Comparison of ENCODE assay signal across 37 cellular contexts in genomic region chrX:11321986-11322385, GRCh38. TPM values are rescaled to one million over a fixed set of nuclear protein-coding genes. Genes with fewer than 3 reads are reported as not detected.
"Had no signal": no experiment of that assay in that cellular context is flagged by ENCODE, and none has a peak within 500 bp of the region (broad histone marks: within the 10 kb centered on the region; RNA-seq: fewer than 3 reads in every experiment).

No MANE protein-coding gene starts in this region.

- ATAC-seq: activated CD8-positive, alpha-beta T cell treated with anti-CD3 and anti-CD28 coated beads for 36 hours; activated T-cell treated with anti-CD3 and anti-CD28 coated beads, Interleukin-2, amount 50 U/mL, for 4 hours; lower lobe of right lung; natural killer cell; right lobe of liver; stimulated activated memory B cell treated with anti-CD40 and anti-IgM and Interleukin-4, amounts not matched to agents 10 μg/mL and 1 μg/mL and 100 μg/mL, for 72 hours; stimulated activated naive CD8-positive, alpha-beta T cell treated with anti-CD3 and anti-CD28 coated beads, Interleukin-15, amount 100 ng/mL, for 72 hours; WTC11 had no signal

- H3K27ac ChIP-seq: ascending aorta, brain microvascular endothelial cell, esophagus muscularis mucosa, heart right ventricle, lower lobe of right lung, neural progenitor cell, right lobe of liver, vagina had no signal

- H3K4me1 Mint-ChIP-seq: endodermal cell; natural killer cell; neural progenitor cell; stimulated activated memory B cell treated with anti-CD40 and anti-IgM and Interleukin-4, amounts not matched to agents 10 μg/mL and 1 μg/mL and 100 μg/mL, for 72 hours; stimulated activated naive CD8-positive, alpha-beta T cell treated with anti-CD3 and anti-CD28 coated beads, Interleukin-15, amount 100 ng/mL, for 72 hours; WTC11 had no signal

- H3K27me3 ChIP-seq: ascending aorta, brain microvascular endothelial cell, esophagus muscularis mucosa, heart right ventricle, neural progenitor cell, vagina had no signal

- H3K9me3 Mint-ChIP-seq: activated CD8-positive, alpha-beta T cell treated with anti-CD3 and anti-CD28 coated beads for 36 hours; activated T-cell treated with anti-CD3 and anti-CD28 coated beads, Interleukin-2, amount 50 U/mL, for 4 hours; activated T-helper 2 cell treated with anti-CD3 and anti-CD28 coated beads, Interferon-gamma antibody, Interleukin-2, Interleukin-4, amounts not matched to agents 10 μg/mL and 5 μg/mL and 100 μg/mL, durations not matched to agents 14 hours and 24 hours and 36 hours; dendritic cell treated with granulocyte-macrophage colony-stimulating factor and Interleukin-4, amounts not matched to agents 40 ng/mL and 50 ng/mL, for 4 days; natural killer cell; stimulated activated memory B cell treated with anti-CD40 and anti-IgM and Interleukin-4, amounts not matched to agents 10 μg/mL and 1 μg/mL and 100 μg/mL, for 72 hours; stimulated activated naive CD8-positive, alpha-beta T cell treated with anti-CD3 and anti-CD28 coated beads, Interleukin-15, amount 100 ng/mL, for 72 hours; type B pancreatic cell had no signal

- H3K9me3 ChIP-seq: lower lobe of right lung, right lobe of liver, vagina had no signal

- H3K4me3 Mint-ChIP-seq: activated CD8-positive, alpha-beta T cell treated with anti-CD3 and anti-CD28 coated beads for 36 hours; activated naive CD8-positive, alpha-beta T cell; activated T-cell treated with anti-CD3 and anti-CD28 coated beads, Interleukin-2, amount 50 U/mL, for 4 hours; dendritic cell treated with granulocyte-macrophage colony-stimulating factor and Interleukin-4, amounts not matched to agents 40 ng/mL and 50 ng/mL, for 4 days; endodermal cell; natural killer cell; neural progenitor cell; stimulated activated memory B cell treated with anti-CD40 and anti-IgM and Interleukin-4, amounts not matched to agents 10 μg/mL and 1 μg/mL and 100 μg/mL, for 72 hours; stimulated activated naive CD8-positive, alpha-beta T cell treated with anti-CD3 and anti-CD28 coated beads, Interleukin-15, amount 100 ng/mL, for 72 hours; type B pancreatic cell; WTC11 had no signal

- H3K36me3 Mint-ChIP-seq: activated naive CD8-positive, alpha-beta T cell; natural killer cell; neural progenitor cell; stimulated activated memory B cell treated with anti-CD40 and anti-IgM and Interleukin-4, amounts not matched to agents 10 μg/mL and 1 μg/mL and 100 μg/mL, for 72 hours; type B pancreatic cell; WTC11 had no signal

- H3K4me2 ChIP-seq: neural progenitor cell, smooth muscle cell had no signal

- H3K27me3 Mint-ChIP-seq: activated CD8-positive, alpha-beta T cell treated with anti-CD3 and anti-CD28 coated beads for 36 hours; activated naive CD8-positive, alpha-beta T cell; dendritic cell treated with granulocyte-macrophage colony-stimulating factor and Interleukin-4, amounts not matched to agents 40 ng/mL and 50 ng/mL, for 4 days; stimulated activated memory B cell treated with anti-CD40 and anti-IgM and Interleukin-4, amounts not matched to agents 10 μg/mL and 1 μg/mL and 100 μg/mL, for 72 hours; stimulated activated naive CD8-positive, alpha-beta T cell treated with anti-CD3 and anti-CD28 coated beads, Interleukin-15, amount 100 ng/mL, for 72 hours; type B pancreatic cell had no signal

- H2AFZ ChIP-seq: neural progenitor cell had no signal

- H3K4me3 ChIP-seq: ascending aorta, esophagus muscularis mucosa, heart right ventricle, lower lobe of right lung, neural progenitor cell, right lobe of liver, smooth muscle cell, vagina had no signal

- DNase-seq: activated CD4-positive, alpha-beta T cell treated with anti-CD3 and anti-CD28 coated beads for 1 hour; activated CD4-positive, alpha-beta T cell treated with anti-CD3 and anti-CD28 coated beads, Interleukin-2, amount 50 U/mL, for 1 hour; activated CD8-positive, alpha-beta T cell treated with anti-CD3 and anti-CD28 coated beads for 36 hours; activated naive CD4-positive, alpha-beta T cell treated with Interleukin-2 at 50 U/mL for 16 hours; activated T-cell treated with anti-CD3 and anti-CD28 coated beads, Interleukin-2, amount 50 U/mL, for 4 hours; brain microvascular endothelial cell; central memory CD4-positive, alpha-beta T cell; endodermal cell; foreskin fibroblast; heart right ventricle; lower lobe of right lung; mesendoderm; natural killer cell; posterior cingulate gyrus; right lobe of liver; stimulated activated CD4-positive, alpha-beta T cell treated with anti-CD3 and anti-CD28 coated beads, Interleukin-1b, Interleukin-23, amount 100 ng/mL, for 48 hours; stimulated activated CD4-positive, alpha-beta T cell treated with anti-CD3 and anti-CD28 coated beads, Interleukin-4, amount 100 ng/mL, for 4 hours; stimulated activated CD8-positive, alpha-beta memory T cell treated with anti-CD3 and anti-CD28 coated beads, Interleukin-4, amount 100 ng/mL, for 48 hours; stimulated activated naive CD8-positive, alpha-beta T cell treated with anti-CD3 and anti-CD28 coated beads, Interleukin-15, amount 100 ng/mL, for 72 hours; substantia nigra; T-helper 1 cell had no signal

- H3K27ac Mint-ChIP-seq: activated CD8-positive, alpha-beta T cell treated with anti-CD3 and anti-CD28 coated beads for 36 hours; activated naive CD8-positive, alpha-beta T cell; activated T-helper 2 cell treated with anti-CD3 and anti-CD28 coated beads, Interferon-gamma antibody, Interleukin-2, Interleukin-4, amounts not matched to agents 10 μg/mL and 5 μg/mL and 100 μg/mL, durations not matched to agents 14 hours and 24 hours and 36 hours; dendritic cell treated with granulocyte-macrophage colony-stimulating factor and Interleukin-4, amounts not matched to agents 40 ng/mL and 50 ng/mL, for 4 days; endodermal cell; natural killer cell; neural progenitor cell; stimulated activated memory B cell treated with anti-CD40 and anti-IgM and Interleukin-4, amounts not matched to agents 10 μg/mL and 1 μg/mL and 100 μg/mL, for 72 hours; stimulated activated naive CD8-positive, alpha-beta T cell treated with anti-CD3 and anti-CD28 coated beads, Interleukin-15, amount 100 ng/mL, for 72 hours; type B pancreatic cell; WTC11 had no signal

- H3K36me3 ChIP-seq: ascending aorta, brain microvascular endothelial cell, esophagus muscularis mucosa, heart right ventricle, lower lobe of right lung, neural progenitor cell, right lobe of liver, vagina had no signal

- H3K9ac ChIP-seq: neural progenitor cell had no signal

- H3K4me1 ChIP-seq: ascending aorta, heart right ventricle, lower lobe of right lung, neural progenitor cell, right lobe of liver, vagina had no signal

RNA-seq across cellular contexts. Expression of gene AMELX, which starts 28.8 kb away (rescaled TPM):
- total RNA-seq: activated CD8-positive, alpha-beta T cell treated with anti-CD3 and anti-CD28 coated beads for 36 hours; activated T-cell treated with anti-CD3 and anti-CD28 coated beads, Interleukin-2, amount 50 U/mL, for 4 hours; activated T-helper 2 cell treated with anti-CD3 and anti-CD28 coated beads, Interferon-gamma antibody, Interleukin-2, Interleukin-4, amounts not matched to agents 10 μg/mL and 5 μg/mL and 100 μg/mL, durations not matched to agents 14 hours and 24 hours and 36 hours; ascending aorta; endodermal cell; esophagus muscularis mucosa; glomerular endothelial cell; heart right ventricle; kidney epithelial cell; lower lobe of right lung; mononuclear cell; natural killer cell; osteoblast; right lobe of liver; smooth muscle cell; vagina; WTC11 had no signal
- polyA plus RNA-seq: adipose tissue, heart right ventricle, smooth muscle cell had no signal
